Comparison of ENCODE assay signal across 8 cellular contexts in the genomic region with DNA sequence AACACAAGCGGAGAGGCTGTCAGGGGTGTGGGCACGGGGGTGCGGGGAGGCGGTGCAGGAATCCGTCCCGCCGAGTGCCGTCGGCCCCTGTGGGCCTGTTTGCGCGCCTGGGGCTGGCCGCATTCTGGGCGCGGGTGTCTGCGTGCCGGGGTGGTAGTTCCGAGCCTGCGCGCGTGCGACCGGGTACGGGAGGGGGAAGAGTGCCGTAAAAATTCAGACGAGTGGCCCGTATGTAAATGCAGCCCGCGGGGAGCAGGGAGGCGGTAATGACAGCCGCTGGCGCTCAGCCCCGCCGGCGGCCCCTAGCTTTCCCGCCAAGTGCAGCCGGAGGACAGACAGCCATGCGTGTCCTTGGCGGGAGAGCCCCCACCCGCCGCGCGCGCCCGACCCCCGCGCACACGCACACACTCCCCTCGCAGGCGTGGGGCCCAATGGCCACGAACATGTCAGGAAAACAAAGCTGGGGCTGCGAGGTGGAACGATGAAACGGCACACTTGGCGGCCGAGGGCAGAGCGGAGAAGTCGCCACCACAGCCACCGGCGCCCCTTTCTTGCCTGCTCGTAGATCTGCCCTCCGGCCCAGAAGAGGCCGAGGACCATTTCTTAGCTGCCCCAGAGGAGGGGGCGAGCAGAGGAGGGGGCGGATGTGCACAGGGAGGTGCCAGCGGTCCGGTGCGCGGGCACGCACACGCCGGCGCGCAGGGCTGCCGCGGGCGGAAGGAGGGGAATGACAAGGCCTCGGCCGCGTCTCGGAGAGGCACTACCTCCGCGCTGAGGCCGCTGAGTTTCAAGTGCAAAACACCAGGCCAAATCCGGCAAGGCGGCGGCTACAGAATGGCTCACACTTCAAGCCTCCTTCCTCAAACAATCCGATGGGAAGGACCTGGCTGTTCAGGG.
DNase-seq lines count a peak whose midpoint lies in the region; ATAC-seq and TF ChIP-seq lines count a peak whose summit lies in the region.

No MANE protein-coding gene starts in this region.

- peaks cover 6 to 30% of the 10 kb centered on the region in 2 donors for H3K4me1 ChIP-seq in muscle layer of duodenum (ENCODE audit: control insufficient read depth in 1 of 2, insufficient read depth in 2 of 2, low read length in 2 of 2)

- ATAC-seq in GM19468 (IDR thresholded peaks at IDR 0.05; ENCODE audit: extremely low read depth, unreplicated experiment) (peak; percentile 37), HG03565 (IDR thresholded peaks at IDR 0.05; ENCODE audit: unreplicated experiment) (peak; percentile 47)

- intact Hi-C loops in dorsolateral prefrontal cortex (cut with DNase I), result loop anchor here (1.0 to 10.0 kb wide), 6 partner anchors 13 to 777 kb away; a partner anchor contains a TSS

- H3K27ac ChIP-seq in dorsolateral prefrontal cortex (peak overlapping the region; percentile 91 to 100 (median 99)), muscle layer of duodenum (ENCODE audit: low read length) (no peak overlapping the region)

- peak; percentile 77 for DNase-seq in ELF-1 (ENCODE audit: low read depth, low spot score)
- DNase-seq in SHP77 treated with DMSO at 0.1 percent for 48 hours (lab: John Stamatoyannopoulos, UW), result peak; percentile 87
- DNase-seq in dorsolateral prefrontal cortex, result peak; percentile 78 to 90 (median 86)
- DNase-seq in effector CD8-positive, alpha-beta T cell (lab: John Stamatoyannopoulos, UW), result no peak
- DNase-seq in foreskin melanocyte, result no peak

- no peaks in the 10 kb centered on the region for H3K9me3 ChIP-seq in muscle layer of duodenum (ENCODE audit: control insufficient read depth in 1 of 2, low read length in 2 of 2)

- peak in 15 of 56 donors; percentile 3 to 38 (median 10) for TF ChIP-seq CTCF in dorsolateral prefrontal cortex (IDR thresholded peaks at IDR 0.05 in 54 of 56, conservative IDR thresholded peaks at IDR 0.05 in 2 of 56; ENCODE audit: low read depth in 1 of 56, partially characterized antibody in 56 of 56)

- peaks cover 0 to 32% (median 0%) of the 10 kb centered on the region in 45 donors for H3K27me3 ChIP-seq in dorsolateral prefrontal cortex
- H3K27me3 ChIP-seq in muscle layer of duodenum (ENCODE audit: low read depth, low read length), result peaks cover 84% of the 10 kb centered on the region

- H3K4me3 ChIP-seq in dorsolateral prefrontal cortex (peak overlapping the region; percentile 55 to 93 (median 79)), muscle layer of duodenum (ENCODE audit: low read depth in 1 of 2, low read length in 2 of 2) (peak overlapping the region; percentile 64 to 69)

- no peaks in the 10 kb centered on the region for H3K36me3 ChIP-seq in muscle layer of duodenum (ENCODE audit: control insufficient read depth in 1 of 2, insufficient read depth in 2 of 2, low read length in 2 of 2)

Comparison
In these comparisons a context has a peak if more than half of its experiments do, and no peak if none do; other contexts are left out.
1. DNase-seq: peak in ELF-1 (single experiment), SHP77 treated with DMSO at 0.1 percent for 48 hours (single experiment) and dorsolateral prefrontal cortex (10 of 10); none in effector CD8-positive, alpha-beta T cell (single experiment) and foreskin melanocyte (single experiment).